In genomic region chr20:4855555-4855954, GRCh38 we compare ENCODE assay signal across 24 cellular contexts.
"Had no signal": no experiment of that assay in that cellular context is flagged by ENCODE, and none has a peak within 500 bp of the region (broad histone marks: within the 10 kb centered on the region; RNA-seq: fewer than 3 reads in every experiment).

No MANE protein-coding gene starts in this region.

- H3K9me3 ChIP-seq: lower lobe of right lung, thyroid gland, upper lobe of left lung, vagina had no signal

- ATAC-seq: activated CD8-positive, alpha-beta T cell treated with anti-CD3 and anti-CD28 coated beads, Interleukin-2, amount 10 ng/mL, durations not matched to agents 7 days and 5 days; effector memory CD8-positive, alpha-beta T cell; lower lobe of right lung; natural killer cell treated with Interleukin-12 subunit alpha and Interleukin-12 subunit beta and Interleukin-15 and Interleukin-18, amount 100 ng/mL, for 72 hours; stimulated activated effector memory CD8-positive, alpha-beta T cell treated with anti-CD3 and anti-CD28 coated beads, Interleukin-12 subunit alpha, Interleukin-12 subunit beta, amount 100 ng/mL, for 72 hours; stimulated activated naive CD8-positive, alpha-beta T cell treated with anti-CD3 and anti-CD28 coated beads, Interleukin-15, amount 100 ng/mL, for 72 hours; WTC11 had no signal

- H3K4me3 ChIP-seq: lower lobe of right lung, thyroid gland, upper lobe of left lung, vagina had no signal

- H3K4me1 ChIP-seq: lower lobe of right lung, thyroid gland, vagina had no signal

- H3K9me3 Mint-ChIP-seq: activated naive CD4-positive, alpha-beta T cell treated with anti-CD3 and anti-CD28 coated beads, Interleukin-2, amount 10 ng/mL, durations not matched to agents 7 days and 5 days; activated naive CD8-positive, alpha-beta T cell treated with anti-CD3 and anti-CD28 coated beads, Interleukin-2, amount 10 ng/mL, durations not matched to agents 7 days and 5 days; effector memory CD8-positive, alpha-beta T cell; natural killer cell treated with Interleukin-12 subunit alpha and Interleukin-12 subunit beta and Interleukin-15 and Interleukin-18, amount 100 ng/mL, for 72 hours; stimulated activated effector memory CD8-positive, alpha-beta T cell treated with anti-CD3 and anti-CD28 coated beads, Interleukin-12 subunit alpha, Interleukin-12 subunit beta, amount 100 ng/mL, for 72 hours; stimulated activated naive CD8-positive, alpha-beta T cell treated with anti-CD3 and anti-CD28 coated beads, Interleukin-15, amount 100 ng/mL, for 72 hours; T-helper 1 cell treated with Interleukin-12 subunit alpha and Interleukin-12 subunit beta and Interleukin-4 antibody, amounts not matched to agents 30 μg/mL and 1 μg/mL, for 36 hours; WTC11 had no signal

- DNase-seq: activated CD4-positive, alpha-beta T cell treated with anti-CD3 and anti-CD28 coated beads for 1 hour; activated CD8-positive, alpha-beta T cell treated with anti-CD3 and anti-CD28 coated beads, Interleukin-2, amount 10 ng/mL, durations not matched to agents 7 days and 5 days; activated gamma-delta T cell; activated naive CD4-positive, alpha-beta T cell treated with anti-CD3 and anti-CD28 coated beads, Interleukin-2, amount 10 ng/mL, durations not matched to agents 7 days and 5 days; activated naive CD8-positive, alpha-beta T cell treated with anti-CD3 and anti-CD28 coated beads, Interleukin-2, amount 10 ng/mL, durations not matched to agents 7 days and 5 days; amniotic stem cell; brain microvascular endothelial cell; cortex of kidney; effector memory CD8-positive, alpha-beta T cell; foreskin fibroblast; lower lobe of right lung; mesendoderm; small intestine; stimulated activated CD4-positive, alpha-beta T cell treated with anti-CD3 and anti-CD28 coated beads, Interleukin-4, amount 100 ng/mL, for 24 hours; stimulated activated naive CD8-positive, alpha-beta T cell treated with anti-CD3 and anti-CD28 coated beads, Interleukin-15, amount 100 ng/mL, for 72 hours; thyroid gland had no signal

- H3K27ac ChIP-seq: brain microvascular endothelial cell, lower lobe of right lung, thyroid gland, vagina had no signal

- H3K27me3 ChIP-seq: brain microvascular endothelial cell, thyroid gland, upper lobe of left lung, vagina had no signal

- H3K27me3 Mint-ChIP-seq: activated naive CD4-positive, alpha-beta T cell treated with anti-CD3 and anti-CD28 coated beads, Interleukin-2, amount 10 ng/mL, durations not matched to agents 7 days and 5 days; activated naive CD8-positive, alpha-beta T cell treated with anti-CD3 and anti-CD28 coated beads, Interleukin-2, amount 10 ng/mL, durations not matched to agents 7 days and 5 days; effector memory CD8-positive, alpha-beta T cell; natural killer cell treated with Interleukin-12 subunit alpha and Interleukin-12 subunit beta and Interleukin-15 and Interleukin-18, amount 100 ng/mL, for 72 hours; stimulated activated naive CD8-positive, alpha-beta T cell treated with anti-CD3 and anti-CD28 coated beads, Interleukin-15, amount 100 ng/mL, for 72 hours had no signal

- H3K4me3 Mint-ChIP-seq: activated CD8-positive, alpha-beta T cell treated with anti-CD3 and anti-CD28 coated beads, Interleukin-2, amount 10 ng/mL, durations not matched to agents 7 days and 5 days; activated naive CD4-positive, alpha-beta T cell treated with anti-CD3 and anti-CD28 coated beads, Interleukin-2, amount 10 ng/mL, durations not matched to agents 7 days and 5 days; activated naive CD8-positive, alpha-beta T cell treated with anti-CD3 and anti-CD28 coated beads, Interleukin-2, amount 10 ng/mL, durations not matched to agents 7 days and 5 days; effector memory CD8-positive, alpha-beta T cell; natural killer cell treated with Interleukin-12 subunit alpha and Interleukin-12 subunit beta and Interleukin-15 and Interleukin-18, amount 100 ng/mL, for 72 hours; stimulated activated effector memory CD8-positive, alpha-beta T cell treated with anti-CD3 and anti-CD28 coated beads, Interleukin-12 subunit alpha, Interleukin-12 subunit beta, amount 100 ng/mL, for 72 hours; stimulated activated naive CD8-positive, alpha-beta T cell treated with anti-CD3 and anti-CD28 coated beads, Interleukin-15, amount 100 ng/mL, for 72 hours; T-helper 1 cell treated with Interleukin-12 subunit alpha and Interleukin-12 subunit beta and Interleukin-4 antibody, amounts not matched to agents 30 μg/mL and 1 μg/mL, for 36 hours; WTC11 had no signal

- FAIRE-seq: astrocyte, endothelial cell of umbilical vein, small intestine had no signal

- H3K27ac Mint-ChIP-seq: activated CD8-positive, alpha-beta T cell treated with anti-CD3 and anti-CD28 coated beads, Interleukin-2, amount 10 ng/mL, durations not matched to agents 7 days and 5 days; activated naive CD8-positive, alpha-beta T cell treated with anti-CD3 and anti-CD28 coated beads, Interleukin-2, amount 10 ng/mL, durations not matched to agents 7 days and 5 days; natural killer cell treated with Interleukin-12 subunit alpha and Interleukin-12 subunit beta and Interleukin-15 and Interleukin-18, amount 100 ng/mL, for 72 hours; stimulated activated effector memory CD8-positive, alpha-beta T cell treated with anti-CD3 and anti-CD28 coated beads, Interleukin-12 subunit alpha, Interleukin-12 subunit beta, amount 100 ng/mL, for 72 hours; stimulated activated naive CD8-positive, alpha-beta T cell treated with anti-CD3 and anti-CD28 coated beads, Interleukin-15, amount 100 ng/mL, for 72 hours; T-helper 1 cell treated with Interleukin-12 subunit alpha and Interleukin-12 subunit beta and Interleukin-4 antibody, amounts not matched to agents 30 μg/mL and 1 μg/mL, for 36 hours; WTC11 had no signal

- H3K4me1 Mint-ChIP-seq: activated naive CD4-positive, alpha-beta T cell treated with anti-CD3 and anti-CD28 coated beads, Interleukin-2, amount 10 ng/mL, durations not matched to agents 7 days and 5 days; activated naive CD8-positive, alpha-beta T cell treated with anti-CD3 and anti-CD28 coated beads, Interleukin-2, amount 10 ng/mL, durations not matched to agents 7 days and 5 days; stimulated activated effector memory CD8-positive, alpha-beta T cell treated with anti-CD3 and anti-CD28 coated beads, Interleukin-12 subunit alpha, Interleukin-12 subunit beta, amount 100 ng/mL, for 72 hours; stimulated activated naive CD8-positive, alpha-beta T cell treated with anti-CD3 and anti-CD28 coated beads, Interleukin-15, amount 100 ng/mL, for 72 hours; WTC11 had no signal
